ENCODE assay signal across 1 cellular context in the genomic region with DNA sequence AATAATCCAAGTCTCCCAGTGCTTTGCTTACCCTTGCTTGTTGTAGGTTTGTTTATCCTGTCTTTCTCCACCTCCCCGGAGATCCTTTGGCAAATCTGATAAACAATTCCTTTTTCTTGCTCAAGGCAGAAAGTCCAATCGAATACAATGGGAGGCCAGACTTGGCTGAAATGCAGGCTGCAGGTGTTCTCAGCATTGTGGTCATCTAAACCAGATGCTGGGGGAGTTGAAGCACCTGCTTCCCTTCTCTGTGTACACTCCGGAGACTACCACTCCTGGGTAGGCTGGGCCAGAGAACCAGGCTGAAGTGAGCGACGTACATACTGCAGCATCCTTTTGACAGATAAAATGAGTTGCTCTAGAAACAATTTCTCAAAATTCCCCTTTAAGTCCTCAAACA.
A peak's percentile ranks its signal among the peaks of the same experiment; 100 is the strongest.
TF ChIP-seq lines count a peak whose summit lies in the region.

No MANE protein-coding gene starts in this region.

TF ChIP-seq in GM12878, 131 proteins besides CTCF, POLR2A, EP300 and RAD21 (continued from another document and continues in another):
- TF ChIP-seq, protein P1, sequence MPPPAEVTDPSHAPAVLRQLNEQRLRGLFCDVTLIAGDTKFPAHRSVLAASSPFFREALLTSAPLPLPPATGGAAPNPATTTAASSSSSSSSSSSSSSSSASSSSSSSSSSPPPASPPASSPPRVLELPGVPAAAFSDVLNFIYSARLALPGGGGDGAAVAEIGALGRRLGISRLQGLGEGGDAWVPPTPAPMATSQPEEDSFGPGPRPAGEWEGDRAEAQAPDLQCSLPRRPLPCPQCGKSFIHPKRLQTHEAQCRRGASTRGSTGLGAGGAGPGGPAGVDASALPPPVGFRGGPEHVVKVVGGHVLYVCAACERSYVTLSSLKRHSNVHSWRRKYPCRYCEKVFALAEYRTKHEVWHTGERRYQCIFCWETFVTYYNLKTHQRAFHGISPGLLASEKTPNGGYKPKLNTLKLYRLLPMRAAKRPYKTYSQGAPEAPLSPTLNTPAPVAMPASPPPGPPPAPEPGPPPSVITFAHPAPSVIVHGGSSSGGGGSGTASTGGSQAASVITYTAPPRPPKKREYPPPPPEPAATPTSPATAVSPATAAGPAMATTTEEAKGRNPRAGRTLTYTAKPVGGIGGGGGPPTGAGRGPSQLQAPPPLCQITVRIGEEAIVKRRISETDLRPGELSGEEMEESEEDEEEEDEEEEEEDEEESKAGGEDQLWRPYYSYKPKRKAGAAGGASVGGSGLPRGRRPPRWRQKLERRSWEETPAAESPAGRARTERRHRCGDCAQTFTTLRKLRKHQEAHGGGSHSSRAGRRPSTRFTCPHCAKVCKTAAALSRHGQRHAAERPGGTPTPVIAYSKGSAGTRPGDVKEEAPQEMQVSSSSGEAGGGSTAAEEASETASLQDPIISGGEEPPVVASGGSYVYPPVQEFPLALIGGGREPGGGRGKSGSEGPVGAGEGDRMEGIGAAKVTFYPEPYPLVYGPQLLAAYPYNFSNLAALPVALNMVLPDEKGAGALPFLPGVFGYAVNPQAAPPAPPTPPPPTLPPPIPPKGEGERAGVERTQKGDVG (CRISPR knock-in tag; IDR thresholded peaks at IDR 0.05): no peak
- TF ChIP-seq, protein P2, sequence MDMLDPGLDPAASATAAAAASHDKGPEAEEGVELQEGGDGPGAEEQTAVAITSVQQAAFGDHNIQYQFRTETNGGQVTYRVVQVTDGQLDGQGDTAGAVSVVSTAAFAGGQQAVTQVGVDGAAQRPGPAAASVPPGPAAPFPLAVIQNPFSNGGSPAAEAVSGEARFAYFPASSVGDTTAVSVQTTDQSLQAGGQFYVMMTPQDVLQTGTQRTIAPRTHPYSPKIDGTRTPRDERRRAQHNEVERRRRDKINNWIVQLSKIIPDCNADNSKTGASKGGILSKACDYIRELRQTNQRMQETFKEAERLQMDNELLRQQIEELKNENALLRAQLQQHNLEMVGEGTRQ (IDR thresholded peaks at IDR 0.05; ENCODE audit: borderline replicate concordance, low read depth, low read length): no peak
- TF ChIP-seq RCOR1 (conservative IDR thresholded peaks at IDR 0.05; ENCODE audit: low read depth, low read length) (no peak; the same call in 1 of the 2 replicates), TCF3 (IDR thresholded peaks at IDR 0.05; ENCODE audit: borderline replicate concordance, insufficient read depth, low read depth, low read length) (peak; percentile 69; the same call in 1 of the 2 replicates), KLF5 (IDR thresholded peaks at IDR 0.05; ENCODE audit: partially characterized antibody) (no peak), RAD51 (IDR thresholded peaks at IDR 0.05) (no peak), GABPA (IDR thresholded peaks at IDR 0.05; ENCODE audit: low read depth) (no peak), DPF2 (IDR thresholded peaks at IDR 0.05) (peak; percentile 20; the same call in 1 of the 2 replicates), MEF2A (IDR thresholded peaks at IDR 0.05; ENCODE audit: insufficient read depth, low read depth, low read length) (no peak), CHD4 (IDR thresholded peaks at IDR 0.05) (no peak), MYC (IDR thresholded peaks at IDR 0.05; ENCODE audit: insufficient read depth, insufficient read length, insufficient replicate concordance, low read length, severe bottlenecking) (no peak), SUPT20H (IDR thresholded peaks at IDR 0.05; ENCODE audit: borderline replicate concordance, control insufficient read depth, low read depth, low read length) (no peak), NRF1 (conservative IDR thresholded peaks at IDR 0.05; ENCODE audit: low read depth, low read length) (no peak), RBBP5 (conservative IDR thresholded peaks at IDR 0.05) (no peak), IKZF2 (IDR thresholded peaks at IDR 0.05) (0 out of 4 replicates have a peak, but pooled peaks have one; percentile 15 to 21), SPI1 (IDR thresholded peaks at IDR 0.05; ENCODE audit: borderline replicate concordance, insufficient read depth, low read depth, low read length) (no peak), YBX1 (IDR thresholded peaks at IDR 0.05) (no peak), SREBF1 (IDR thresholded peaks at IDR 0.05; ENCODE audit: low read length) (no peak), NFYA (IDR thresholded peaks at IDR 0.05; ENCODE audit: borderline replicate concordance, low read depth, low read length) (no peak), NFIC (IDR thresholded peaks at IDR 0.05; ENCODE audit: low read depth, low read length) (no peak), SMARCA5 (IDR thresholded peaks at IDR 0.05) (no peak)
- TF ChIP-seq, protein P3, sequence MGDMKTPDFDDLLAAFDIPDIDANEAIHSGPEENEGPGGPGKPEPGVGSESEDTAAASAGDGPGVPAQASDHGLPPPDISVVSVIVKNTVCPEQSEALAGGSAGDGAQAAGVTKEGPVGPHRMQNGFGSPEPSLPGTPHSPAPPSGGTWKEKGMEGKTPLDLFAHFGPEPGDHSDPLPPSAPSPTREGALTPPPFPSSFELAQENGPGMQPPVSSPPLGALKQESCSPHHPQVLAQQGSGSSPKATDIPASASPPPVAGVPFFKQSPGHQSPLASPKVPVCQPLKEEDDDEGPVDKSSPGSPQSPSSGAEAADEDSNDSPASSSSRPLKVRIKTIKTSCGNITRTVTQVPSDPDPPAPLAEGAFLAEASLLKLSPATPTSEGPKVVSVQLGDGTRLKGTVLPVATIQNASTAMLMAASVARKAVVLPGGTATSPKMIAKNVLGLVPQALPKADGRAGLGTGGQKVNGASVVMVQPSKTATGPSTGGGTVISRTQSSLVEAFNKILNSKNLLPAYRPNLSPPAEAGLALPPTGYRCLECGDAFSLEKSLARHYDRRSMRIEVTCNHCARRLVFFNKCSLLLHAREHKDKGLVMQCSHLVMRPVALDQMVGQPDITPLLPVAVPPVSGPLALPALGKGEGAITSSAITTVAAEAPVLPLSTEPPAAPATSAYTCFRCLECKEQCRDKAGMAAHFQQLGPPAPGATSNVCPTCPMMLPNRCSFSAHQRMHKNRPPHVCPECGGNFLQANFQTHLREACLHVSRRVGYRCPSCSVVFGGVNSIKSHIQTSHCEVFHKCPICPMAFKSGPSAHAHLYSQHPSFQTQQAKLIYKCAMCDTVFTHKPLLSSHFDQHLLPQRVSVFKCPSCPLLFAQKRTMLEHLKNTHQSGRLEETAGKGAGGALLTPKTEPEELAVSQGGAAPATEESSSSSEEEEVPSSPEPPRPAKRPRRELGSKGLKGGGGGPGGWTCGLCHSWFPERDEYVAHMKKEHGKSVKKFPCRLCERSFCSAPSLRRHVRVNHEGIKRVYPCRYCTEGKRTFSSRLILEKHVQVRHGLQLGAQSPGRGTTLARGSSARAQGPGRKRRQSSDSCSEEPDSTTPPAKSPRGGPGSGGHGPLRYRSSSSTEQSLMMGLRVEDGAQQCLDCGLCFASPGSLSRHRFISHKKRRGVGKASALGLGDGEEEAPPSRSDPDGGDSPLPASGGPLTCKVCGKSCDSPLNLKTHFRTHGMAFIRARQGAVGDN (IDR thresholded peaks at IDR 0.05): no peak
- TF ChIP-seq, protein P4, sequence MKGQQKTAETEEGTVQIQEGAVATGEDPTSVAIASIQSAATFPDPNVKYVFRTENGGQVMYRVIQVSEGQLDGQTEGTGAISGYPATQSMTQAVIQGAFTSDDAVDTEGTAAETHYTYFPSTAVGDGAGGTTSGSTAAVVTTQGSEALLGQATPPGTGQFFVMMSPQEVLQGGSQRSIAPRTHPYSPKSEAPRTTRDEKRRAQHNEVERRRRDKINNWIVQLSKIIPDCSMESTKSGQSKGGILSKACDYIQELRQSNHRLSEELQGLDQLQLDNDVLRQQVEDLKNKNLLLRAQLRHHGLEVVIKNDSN (IDR thresholded peaks at IDR 0.05; ENCODE audit: borderline replicate concordance, extremely low read length, insufficient read depth, low read depth, low read length): no peak
- TF ChIP-seq, protein P5, sequence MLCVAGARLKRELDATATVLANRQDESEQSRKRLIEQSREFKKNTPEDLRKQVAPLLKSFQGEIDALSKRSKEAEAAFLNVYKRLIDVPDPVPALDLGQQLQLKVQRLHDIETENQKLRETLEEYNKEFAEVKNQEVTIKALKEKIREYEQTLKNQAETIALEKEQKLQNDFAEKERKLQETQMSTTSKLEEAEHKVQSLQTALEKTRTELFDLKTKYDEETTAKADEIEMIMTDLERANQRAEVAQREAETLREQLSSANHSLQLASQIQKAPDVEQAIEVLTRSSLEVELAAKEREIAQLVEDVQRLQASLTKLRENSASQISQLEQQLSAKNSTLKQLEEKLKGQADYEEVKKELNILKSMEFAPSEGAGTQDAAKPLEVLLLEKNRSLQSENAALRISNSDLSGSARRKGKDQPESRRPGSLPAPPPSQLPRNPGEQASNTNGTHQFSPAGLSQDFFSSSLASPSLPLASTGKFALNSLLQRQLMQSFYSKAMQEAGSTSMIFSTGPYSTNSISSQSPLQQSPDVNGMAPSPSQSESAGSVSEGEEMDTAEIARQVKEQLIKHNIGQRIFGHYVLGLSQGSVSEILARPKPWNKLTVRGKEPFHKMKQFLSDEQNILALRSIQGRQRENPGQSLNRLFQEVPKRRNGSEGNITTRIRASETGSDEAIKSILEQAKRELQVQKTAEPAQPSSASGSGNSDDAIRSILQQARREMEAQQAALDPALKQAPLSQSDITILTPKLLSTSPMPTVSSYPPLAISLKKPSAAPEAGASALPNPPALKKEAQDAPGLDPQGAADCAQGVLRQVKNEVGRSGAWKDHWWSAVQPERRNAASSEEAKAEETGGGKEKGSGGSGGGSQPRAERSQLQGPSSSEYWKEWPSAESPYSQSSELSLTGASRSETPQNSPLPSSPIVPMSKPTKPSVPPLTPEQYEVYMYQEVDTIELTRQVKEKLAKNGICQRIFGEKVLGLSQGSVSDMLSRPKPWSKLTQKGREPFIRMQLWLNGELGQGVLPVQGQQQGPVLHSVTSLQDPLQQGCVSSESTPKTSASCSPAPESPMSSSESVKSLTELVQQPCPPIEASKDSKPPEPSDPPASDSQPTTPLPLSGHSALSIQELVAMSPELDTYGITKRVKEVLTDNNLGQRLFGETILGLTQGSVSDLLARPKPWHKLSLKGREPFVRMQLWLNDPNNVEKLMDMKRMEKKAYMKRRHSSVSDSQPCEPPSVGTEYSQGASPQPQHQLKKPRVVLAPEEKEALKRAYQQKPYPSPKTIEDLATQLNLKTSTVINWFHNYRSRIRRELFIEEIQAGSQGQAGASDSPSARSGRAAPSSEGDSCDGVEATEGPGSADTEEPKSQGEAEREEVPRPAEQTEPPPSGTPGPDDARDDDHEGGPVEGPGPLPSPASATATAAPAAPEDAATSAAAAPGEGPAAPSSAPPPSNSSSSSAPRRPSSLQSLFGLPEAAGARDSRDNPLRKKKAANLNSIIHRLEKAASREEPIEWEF (IDR thresholded peaks at IDR 0.05; ENCODE audit: insufficient replicate concordance, low read depth, low read length): no peak
- TF ChIP-seq, protein P6, sequence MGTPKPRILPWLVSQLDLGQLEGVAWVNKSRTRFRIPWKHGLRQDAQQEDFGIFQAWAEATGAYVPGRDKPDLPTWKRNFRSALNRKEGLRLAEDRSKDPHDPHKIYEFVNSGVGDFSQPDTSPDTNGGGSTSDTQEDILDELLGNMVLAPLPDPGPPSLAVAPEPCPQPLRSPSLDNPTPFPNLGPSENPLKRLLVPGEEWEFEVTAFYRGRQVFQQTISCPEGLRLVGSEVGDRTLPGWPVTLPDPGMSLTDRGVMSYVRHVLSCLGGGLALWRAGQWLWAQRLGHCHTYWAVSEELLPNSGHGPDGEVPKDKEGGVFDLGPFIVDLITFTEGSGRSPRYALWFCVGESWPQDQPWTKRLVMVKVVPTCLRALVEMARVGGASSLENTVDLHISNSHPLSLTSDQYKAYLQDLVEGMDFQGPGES (IDR thresholded peaks at IDR 0.05): no peak
- TF ChIP-seq, protein P7, sequence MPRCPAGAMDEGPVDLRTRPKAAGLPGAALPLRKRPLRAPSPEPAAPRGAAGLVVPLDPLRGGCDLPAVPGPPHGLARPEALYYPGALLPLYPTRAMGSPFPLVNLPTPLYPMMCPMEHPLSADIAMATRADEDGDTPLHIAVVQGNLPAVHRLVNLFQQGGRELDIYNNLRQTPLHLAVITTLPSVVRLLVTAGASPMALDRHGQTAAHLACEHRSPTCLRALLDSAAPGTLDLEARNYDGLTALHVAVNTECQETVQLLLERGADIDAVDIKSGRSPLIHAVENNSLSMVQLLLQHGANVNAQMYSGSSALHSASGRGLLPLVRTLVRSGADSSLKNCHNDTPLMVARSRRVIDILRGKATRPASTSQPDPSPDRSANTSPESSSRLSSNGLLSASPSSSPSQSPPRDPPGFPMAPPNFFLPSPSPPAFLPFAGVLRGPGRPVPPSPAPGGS (IDR thresholded peaks at IDR 0.05; ENCODE audit: borderline replicate concordance, insufficient read depth, low read depth, low read length, poor library complexity, severe bottlenecking): no peak
- TF ChIP-seq, protein P8, sequence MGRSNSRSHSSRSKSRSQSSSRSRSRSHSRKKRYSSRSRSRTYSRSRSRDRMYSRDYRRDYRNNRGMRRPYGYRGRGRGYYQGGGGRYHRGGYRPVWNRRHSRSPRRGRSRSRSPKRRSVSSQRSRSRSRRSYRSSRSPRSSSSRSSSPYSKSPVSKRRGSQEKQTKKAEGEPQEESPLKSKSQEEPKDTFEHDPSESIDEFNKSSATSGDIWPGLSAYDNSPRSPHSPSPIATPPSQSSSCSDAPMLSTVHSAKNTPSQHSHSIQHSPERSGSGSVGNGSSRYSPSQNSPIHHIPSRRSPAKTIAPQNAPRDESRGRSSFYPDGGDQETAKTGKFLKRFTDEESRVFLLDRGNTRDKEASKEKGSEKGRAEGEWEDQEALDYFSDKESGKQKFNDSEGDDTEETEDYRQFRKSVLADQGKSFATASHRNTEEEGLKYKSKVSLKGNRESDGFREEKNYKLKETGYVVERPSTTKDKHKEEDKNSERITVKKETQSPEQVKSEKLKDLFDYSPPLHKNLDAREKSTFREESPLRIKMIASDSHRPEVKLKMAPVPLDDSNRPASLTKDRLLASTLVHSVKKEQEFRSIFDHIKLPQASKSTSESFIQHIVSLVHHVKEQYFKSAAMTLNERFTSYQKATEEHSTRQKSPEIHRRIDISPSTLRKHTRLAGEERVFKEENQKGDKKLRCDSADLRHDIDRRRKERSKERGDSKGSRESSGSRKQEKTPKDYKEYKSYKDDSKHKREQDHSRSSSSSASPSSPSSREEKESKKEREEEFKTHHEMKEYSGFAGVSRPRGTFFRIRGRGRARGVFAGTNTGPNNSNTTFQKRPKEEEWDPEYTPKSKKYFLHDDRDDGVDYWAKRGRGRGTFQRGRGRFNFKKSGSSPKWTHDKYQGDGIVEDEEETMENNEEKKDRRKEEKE (IDR thresholded peaks at IDR 0.05): no peak
- TF ChIP-seq, protein P9, sequence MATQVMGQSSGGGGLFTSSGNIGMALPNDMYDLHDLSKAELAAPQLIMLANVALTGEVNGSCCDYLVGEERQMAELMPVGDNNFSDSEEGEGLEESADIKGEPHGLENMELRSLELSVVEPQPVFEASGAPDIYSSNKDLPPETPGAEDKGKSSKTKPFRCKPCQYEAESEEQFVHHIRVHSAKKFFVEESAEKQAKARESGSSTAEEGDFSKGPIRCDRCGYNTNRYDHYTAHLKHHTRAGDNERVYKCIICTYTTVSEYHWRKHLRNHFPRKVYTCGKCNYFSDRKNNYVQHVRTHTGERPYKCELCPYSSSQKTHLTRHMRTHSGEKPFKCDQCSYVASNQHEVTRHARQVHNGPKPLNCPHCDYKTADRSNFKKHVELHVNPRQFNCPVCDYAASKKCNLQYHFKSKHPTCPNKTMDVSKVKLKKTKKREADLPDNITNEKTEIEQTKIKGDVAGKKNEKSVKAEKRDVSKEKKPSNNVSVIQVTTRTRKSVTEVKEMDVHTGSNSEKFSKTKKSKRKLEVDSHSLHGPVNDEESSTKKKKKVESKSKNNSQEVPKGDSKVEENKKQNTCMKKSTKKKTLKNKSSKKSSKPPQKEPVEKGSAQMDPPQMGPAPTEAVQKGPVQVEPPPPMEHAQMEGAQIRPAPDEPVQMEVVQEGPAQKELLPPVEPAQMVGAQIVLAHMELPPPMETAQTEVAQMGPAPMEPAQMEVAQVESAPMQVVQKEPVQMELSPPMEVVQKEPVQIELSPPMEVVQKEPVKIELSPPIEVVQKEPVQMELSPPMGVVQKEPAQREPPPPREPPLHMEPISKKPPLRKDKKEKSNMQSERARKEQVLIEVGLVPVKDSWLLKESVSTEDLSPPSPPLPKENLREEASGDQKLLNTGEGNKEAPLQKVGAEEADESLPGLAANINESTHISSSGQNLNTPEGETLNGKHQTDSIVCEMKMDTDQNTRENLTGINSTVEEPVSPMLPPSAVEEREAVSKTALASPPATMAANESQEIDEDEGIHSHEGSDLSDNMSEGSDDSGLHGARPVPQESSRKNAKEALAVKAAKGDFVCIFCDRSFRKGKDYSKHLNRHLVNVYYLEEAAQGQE (IDR thresholded peaks at IDR 0.05; ENCODE audit: low read depth, low read length): no peak
